Comparison of ENCODE assay signal across 1 cellular context in the genomic region with DNA sequence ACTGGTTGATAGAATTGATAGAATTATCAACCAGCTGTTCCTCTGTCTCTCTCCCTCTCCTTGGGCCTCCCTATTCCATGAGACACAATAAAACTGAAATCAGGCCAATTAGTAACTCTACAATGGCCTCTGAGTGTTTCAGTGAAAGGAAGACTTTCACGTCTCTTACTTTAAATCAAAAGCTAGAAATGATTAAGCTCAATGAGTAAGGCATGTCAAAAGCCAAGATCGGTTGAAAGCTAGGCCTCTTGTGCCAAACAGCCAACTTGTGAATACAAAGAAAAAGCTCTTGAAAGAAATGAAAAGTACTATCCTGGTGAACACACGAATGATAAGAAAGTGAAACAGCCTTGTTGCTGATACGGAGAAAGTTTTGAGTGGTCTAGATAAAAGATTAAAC.
TF ChIP-seq lines count a peak whose summit lies in the region.

No MANE protein-coding gene starts in this region.

TF ChIP-seq in K562, 482 proteins besides CTCF, POLR2A, EP300 and RAD21:
- TF ChIP-seq POLR2H (tag; IDR thresholded peaks at IDR 0.05; ENCODE audit: low read depth) (no peak), ELF1 (tag; IDR thresholded peaks at IDR 0.05) (no peak), BCOR (IDR thresholded peaks at IDR 0.05) (no peak)
